ENCODE assay signal across 20 cellular contexts in genomic region chr4:147289181-147289580, GRCh38.
"Had no signal": no experiment of that assay in that cellular context is flagged by ENCODE, and none has a peak within 500 bp of the region (broad histone marks: within the 10 kb centered on the region; RNA-seq: fewer than 3 reads in every experiment).

No MANE protein-coding gene starts in this region.

- ATAC-seq: activated CD8-positive, alpha-beta T cell treated with anti-CD3 and anti-CD28 coated beads, Interleukin-2, amount 10 ng/mL, durations not matched to agents 7 days and 5 days; activated naive CD4-positive, alpha-beta T cell treated with anti-CD3 and anti-CD28 coated beads, Interleukin-2, amount 50 U/mL, for 72 hours; left ventricle myocardium superior; natural killer cell treated with Interleukin-12 subunit alpha and Interleukin-12 subunit beta and Interleukin-15 and Interleukin-18, amount 100 ng/mL, for 72 hours; psoas muscle; right cardiac atrium; stimulated activated naive CD8-positive, alpha-beta T cell treated with anti-CD3 and anti-CD28 coated beads, Interleukin-15, Interleukin-2, amounts not matched to agents 100 U/mL and 50 U/mL, for 24 hours; upper lobe of right lung had no signal

- H3K4me3 ChIP-seq: adrenal gland, coronary artery, hepatocyte, ovary, psoas muscle, upper lobe of right lung had no signal

- DNase-seq: activated CD4-positive, alpha-beta T cell treated with anti-CD3 and anti-CD28 coated beads, Interleukin-2, amount 10 ng/mL, durations not matched to agents 7 days and 5 days; activated CD4-positive, CD25-positive, alpha-beta regulatory T cell treated with anti-CD3 and anti-CD28 coated beads, Interleukin-2, amount 50 U/mL, for 72 hours; activated CD8-positive, alpha-beta T cell treated with anti-CD3 and anti-CD28 coated beads, Interleukin-2, amount 10 ng/mL, durations not matched to agents 7 days and 5 days; adrenal gland; glutamatergic neuron; immature natural killer cell; kidney glomerular epithelial cell; left ventricle myocardium superior; psoas muscle; right cardiac atrium; stimulated activated CD4-positive, alpha-beta T cell treated with anti-CD3 and anti-CD28 coated beads, Interleukin-12 subunit alpha, Interleukin-12 subunit beta, amount 100 ng/mL, for 4 hours; stimulated activated CD4-positive, alpha-beta T cell treated with anti-CD3 and anti-CD28 coated beads, Interleukin-4, amount 100 ng/mL, for 4 hours; stimulated activated naive CD8-positive, alpha-beta T cell treated with anti-CD3 and anti-CD28 coated beads, Interleukin-15, Interleukin-2, amounts not matched to agents 100 U/mL and 50 U/mL, for 24 hours; upper lobe of right lung; WERI-Rb-1 had no signal
